In the genomic region with DNA sequence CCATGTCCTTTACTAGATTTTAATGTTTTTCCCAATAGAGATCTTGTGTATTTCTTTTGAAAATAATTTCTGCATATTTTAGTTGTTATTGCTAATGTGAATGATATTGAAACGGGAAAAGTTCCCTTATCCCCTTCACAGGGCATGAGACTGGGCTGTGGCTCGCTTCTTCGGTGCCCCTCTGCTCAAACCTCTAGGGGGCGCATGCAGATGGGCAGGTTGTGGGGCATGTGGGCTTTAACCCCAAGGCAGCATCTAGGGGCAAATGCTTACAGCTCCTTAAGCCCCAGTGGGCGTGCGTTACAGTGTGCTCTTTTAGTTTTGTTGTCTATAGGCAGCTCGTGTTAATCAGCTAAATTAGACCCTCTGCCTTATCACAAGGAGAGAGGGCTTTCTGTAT, we compare ENCODE assay signal across 10 cellular contexts.
DNase-seq lines count a peak whose midpoint lies in the region; ATAC-seq and TF ChIP-seq lines count a peak whose summit lies in the region.
"Had no signal": no experiment of that assay in that cellular context is flagged by ENCODE, and none has a peak within 500 bp of the region (broad histone marks: within the 10 kb centered on the region; RNA-seq: fewer than 3 reads in every experiment).

No MANE protein-coding gene starts in this region.

- H3K36me3 Mint-ChIP-seq in activated CD4-positive, alpha-beta T cell treated with anti-CD3 and anti-CD28 coated beads for 36 hours (ENCODE audit: low read depth) = no peaks in the 10 kb centered on the region
- H3K36me3 Mint-ChIP-seq in neural progenitor cell = no peaks in the 10 kb centered on the region

- no peaks in the 10 kb centered on the region for H3K79me2 ChIP-seq in mammary epithelial cell (ENCODE audit: insufficient read depth, low read length)
- no peaks in the 10 kb centered on the region for H3K79me2 ChIP-seq in neural progenitor cell (ENCODE audit: low read depth)

- no peak for ATAC-seq in activated CD4-positive, alpha-beta T cell treated with anti-CD3 and anti-CD28 coated beads for 36 hours
- ATAC-seq in HG02870 (IDR thresholded peaks at IDR 0.05; ENCODE audit: unreplicated experiment) = no peak
- ATAC-seq: activated T-cell treated with anti-CD3 and anti-CD28 coated beads, Interleukin-2, amount 50 U/mL, for 4 hours had no signal

- H3K27ac Mint-ChIP-seq in activated CD4-positive, alpha-beta T cell treated with anti-CD3 and anti-CD28 coated beads for 36 hours = no peak overlapping the region
- no peak overlapping the region for H3K27ac Mint-ChIP-seq in neural progenitor cell

- POLR2A ChIA-PET in activated CD4-positive, alpha-beta T cell treated with anti-CD3 and anti-CD28 coated beads for 36 hours (lab: Charles Lee) = no interaction called here

- CTCF ChIA-PET in activated CD4-positive, alpha-beta T cell treated with anti-CD3 and anti-CD28 coated beads for 36 hours (lab: Charles Lee) = no interaction called here
- CTCF ChIA-PET in mammary epithelial cell (lab: Charles Lee; ENCODE audit: low non-redundant PET) = no interaction called here

- no peak overlapping the region for H3K4me3 ChIP-seq in mammary epithelial cell (replicated peaks in 1 of 3; ENCODE audit: insufficient read depth in 1 of 3, low read depth in 2 of 3, low read length in 3 of 3)
- H3K4me3 ChIP-seq in neural progenitor cell = no peak overlapping the region

- H3K36me3 ChIP-seq in mammary epithelial cell (ENCODE audit: insufficient read depth, low read length) = no peaks in the 10 kb centered on the region
- no peaks in the 10 kb centered on the region for H3K36me3 ChIP-seq in neural progenitor cell

- intact Hi-C loops in activated CD4-positive, alpha-beta T cell treated with anti-CD3 and anti-CD28 coated beads for 36 hours (cut with DNase I, micrococcal nuclease) = no loop called here
- intact Hi-C loops in mammary epithelial cell (cut with micrococcal nuclease) = no loop called here

- WGBS in mammary epithelial cell (ENCODE audit: low coverage, missing lambda C conversion rate) = 46% methylated on average over 7 of the region's 7 CpGs

- H3K4me1 ChIP-seq in mammary epithelial cell (ENCODE audit: insufficient read depth, low read length) (no peaks in the 10 kb centered on the region), neural progenitor cell (peaks cover 13% of the 10 kb centered on the region)

- TF ChIP-seq CTCF in mammary epithelial cell (conservative IDR thresholded peaks at IDR 0.05 in 1 of 2, IDR thresholded peaks at IDR 0.05 in 1 of 2; ENCODE audit: extremely low read depth in 1 of 2, insufficient read depth in 1 of 2, low read depth in 1 of 2, low read length in 2 of 2) (peak; percentile 39 to 52), neural progenitor cell (IDR thresholded peaks at IDR 0.05) (peak; percentile 57)

- no peak overlapping the region for H3K4me3 Mint-ChIP-seq in activated CD4-positive, alpha-beta T cell treated with anti-CD3 and anti-CD28 coated beads for 36 hours
- H3K4me3 Mint-ChIP-seq in neural progenitor cell = no peak overlapping the region
- H3K4me3 Mint-ChIP-seq: activated T-cell treated with anti-CD3 and anti-CD28 coated beads, Interleukin-2, amount 50 U/mL, for 4 hours had no signal

- peak; percentile 15 for DNase-seq in activated CD4-positive, alpha-beta T cell treated with anti-CD3 and anti-CD28 coated beads for 36 hours
- DNase-seq in activated CD4-positive, alpha-beta T cell treated with anti-CD3 and anti-CD28 coated beads, Interleukin-2, amount 50 U/mL, for 1 hour = no peak
- DNase-seq in KBM-7 (peak; percentile 49), mammary epithelial cell (no peak), neural progenitor cell (ENCODE audit: low spot score) (peak; percentile 21), GF-D8 (lab: John Stamatoyannopoulos, UW) (no peak)
- DNase-seq in activated effector memory CD4-positive, alpha-beta T cell treated with Interleukin-2 at 50 U/mL for 16 hours = no peak
- DNase-seq: activated T-cell treated with anti-CD3 and anti-CD28 coated beads, Interleukin-2, amount 50 U/mL, for 4 hours; stimulated activated CD4-positive, alpha-beta T cell treated with anti-CD3 and anti-CD28 coated beads, Interleukin-4, amount 100 ng/mL, for 24 hours had no signal

- H3K4me1 Mint-ChIP-seq in activated CD4-positive, alpha-beta T cell treated with anti-CD3 and anti-CD28 coated beads for 36 hours = no peaks in the 10 kb centered on the region
- H3K4me1 Mint-ChIP-seq in neural progenitor cell = peaks cover 14% of the 10 kb centered on the region

- H3K27me3 Mint-ChIP-seq in activated CD4-positive, alpha-beta T cell treated with anti-CD3 and anti-CD28 coated beads for 36 hours = no peaks in the 10 kb centered on the region
- peaks cover 4% of the 10 kb centered on the region for H3K27me3 Mint-ChIP-seq in neural progenitor cell (ENCODE audit: insufficient read depth, low read depth)

- H2AFZ ChIP-seq in mammary epithelial cell (ENCODE audit: low read depth, low read length) (no peak overlapping the region), neural progenitor cell (replicated peaks) (no peak overlapping the region)

- in situ Hi-C loops in KBM-7 (cut with MboI; ENCODE audit: low pct_unique_long_range_greater_than_20kb, low sequenced_read_pairs) = no loop called here
- in situ Hi-C loops in mammary epithelial cell (cut with MboI; ENCODE audit: low sequenced_read_pairs in 2 of 2) = no loop called here

- peaks cover 11% of the 10 kb centered on the region for H3F3A ChIP-seq in neural progenitor cell (ENCODE audit: low read depth)

- no peak overlapping the region for H3K4me2 ChIP-seq in mammary epithelial cell (ENCODE audit: insufficient read depth, low read depth, low read length)
- H3K4me2 ChIP-seq in neural progenitor cell = no peak overlapping the region

- H4K20me1 ChIP-seq in mammary epithelial cell (ENCODE audit: insufficient read depth, low read length) (no peaks in the 10 kb centered on the region), neural progenitor cell (ENCODE audit: low read depth) (no peaks in the 10 kb centered on the region)

- no TSS peak for BruUV-seq in mammary epithelial cell (replicated peaks; lab: Mats Ljungman, UMichigan)

- H3K9ac ChIP-seq in mammary epithelial cell (ENCODE audit: insufficient read depth, low read length) = no peak overlapping the region
- no peak overlapping the region for H3K9ac ChIP-seq in neural progenitor cell

- dilution Hi-C loops in mammary epithelial cell (cut with HindIII; ENCODE audit: low sequenced_read_pairs) = no loop called here

- no peaks in the 10 kb centered on the region for H3K9me3 Mint-ChIP-seq in activated CD4-positive, alpha-beta T cell treated with anti-CD3 and anti-CD28 coated beads for 36 hours (ENCODE audit: low read depth)
- no peaks in the 10 kb centered on the region for H3K9me3 Mint-ChIP-seq in neural progenitor cell
- H3K9me3 Mint-ChIP-seq: activated T-cell treated with anti-CD3 and anti-CD28 coated beads, Interleukin-2, amount 50 U/mL, for 4 hours had no signal

- H3K27me3 ChIP-seq in mammary epithelial cell (ENCODE audit: insufficient read depth, low read length) = no peaks in the 10 kb centered on the region
- no peaks in the 10 kb centered on the region for H3K27me3 ChIP-seq in neural progenitor cell

- H3K9me3 ChIP-seq in mammary epithelial cell (replicated peaks; ENCODE audit: insufficient read depth, low read length) (no peaks in the 10 kb centered on the region), neural progenitor cell (ENCODE audit: low read depth) (no peaks in the 10 kb centered on the region)

- H3K27ac ChIP-seq in mammary epithelial cell (ENCODE audit: insufficient read depth, low read depth, low read length) (no peak overlapping the region), neural progenitor cell (no peak overlapping the region)

Comparison
In these comparisons a context has a peak if more than half of its experiments do, and no peak if none do; other contexts are left out.
1. DNase-seq: peak in activated CD4-positive, alpha-beta T cell treated with anti-CD3 and anti-CD28 coated beads for 36 hours (single experiment), KBM-7 (single experiment) and neural progenitor cell (single experiment); none in activated CD4-positive, alpha-beta T cell treated with anti-CD3 and anti-CD28 coated beads, Interleukin-2, amount 50 U/mL, for 1 hour (single experiment), mammary epithelial cell (single experiment), GF-D8 (single experiment) and activated effector memory CD4-positive, alpha-beta T cell treated with Interleukin-2 at 50 U/mL for 16 hours (single experiment).